Comparison of ENCODE assay signal across 8 cellular contexts in genomic region chr5:141650851-141651727, GRCh38. TPM values are rescaled to one million over a fixed set of nuclear protein-coding genes. Genes with fewer than 3 reads are reported as not detected.
DNase-seq lines count a peak whose midpoint lies in the region; ATAC-seq and TF ChIP-seq lines count a peak whose summit lies in the region.

TSS of gene FCHSD1 (minus strand) at chr5:141651418. CDS start at chr5:141651368, 50 bp downstream.

- peak within 1 kb of the TSS; percentile 63 for H3K27ac ChIP-seq in CD8-positive, alpha-beta T cell (ENCODE audit: low read depth, low read length)
- H3K27ac ChIP-seq in RWPE1 (peak within 1 kb of the TSS; percentile 46), gastroesophageal sphincter (peak within 1 kb of the TSS in 3 of 4 donors; percentile 63 to 71 (median 69))

- intact Hi-C loops in CD8-positive, alpha-beta T cell (cut with DNase I, micrococcal nuclease), result loop anchor here (1.0 to 5.0 kb wide), 6 partner anchors 15 to 444 kb away; partner anchors contain the start of genes HDAC3 (in 2 of the 2), RELL2 (in 2 of the 2), ARAP3 (in 1 of the 2) and DELE1 (in 1 of the 2)

- H3K27ac Mint-ChIP-seq in CD8-positive, alpha-beta T cell, result peak within 1 kb of the TSS; percentile 87

- H3K4me3 Mint-ChIP-seq in CD8-positive, alpha-beta T cell, result peak within 1 kb of the TSS; percentile 89

- no peak for TF ChIP-seq EP300 in gastroesophageal sphincter (IDR thresholded peaks at IDR 0.05)

- H3K4me3 ChIP-seq in CD8-positive, alpha-beta T cell (ENCODE audit: low read depth, low read length), result peak within 1 kb of the TSS; percentile 64
- H3K4me3 ChIP-seq in gastroesophageal sphincter, result peak within 1 kb of the TSS; percentile 57 to 76

- H3K36me3 Mint-ChIP-seq in CD8-positive, alpha-beta T cell, result peaks cover 32% of the 10 kb centered on the region

- TF ChIP-seq CTCF in CD8-positive, alpha-beta T cell (IDR thresholded peaks at IDR 0.05), result no peak
- TF ChIP-seq CTCF in RWPE1 (conservative IDR thresholded peaks at IDR 0.05; ENCODE audit: low read depth) (no peak), gastroesophageal sphincter (IDR thresholded peaks at IDR 0.05) (peak in 1 of 4 experiments; percentile 34), subcutaneous adipose tissue (IDR thresholded peaks at IDR 0.05; ENCODE audit: low read depth) (no peak)

- TF ChIP-seq POLR2A in gastroesophageal sphincter (IDR thresholded peaks at IDR 0.05), result peak in 1 of 2 donors; percentile 31

- no peaks in the 10 kb centered on the region for H3K9me3 ChIP-seq in CD8-positive, alpha-beta T cell (ENCODE audit: low read length)
- H3K9me3 ChIP-seq in gastroesophageal sphincter, result no peaks in the 10 kb centered on the region

- peaks cover 9% of the 10 kb centered on the region for H3K36me3 ChIP-seq in CD8-positive, alpha-beta T cell (ENCODE audit: insufficient read depth, low read length)
- peaks cover 0 to 41% of the 10 kb centered on the region in 2 donors for H3K36me3 ChIP-seq in gastroesophageal sphincter

- ATAC-seq in CD8-positive, alpha-beta T cell, result peak; percentile 92
- peak; percentile 97 for ATAC-seq in GM19397 (IDR thresholded peaks at IDR 0.05; ENCODE audit: unreplicated experiment)
- peak; percentile 98 for ATAC-seq in HG03521 (IDR thresholded peaks at IDR 0.05; ENCODE audit: unreplicated experiment)
- ATAC-seq in gastroesophageal sphincter, result peak; percentile 96

- DNase-seq in CD8-positive, alpha-beta T cell, result peak; percentile 70 to 89 (median 79)
- DNase-seq in RWPE1 (ENCODE audit: low spot score) (peak; percentile 97), nucleus accumbens (lab: John Stamatoyannopoulos, UW) (peak in 52 of 56 donors; percentile 23 to 91 (median 74))
- DNase-seq in activated gamma-delta T cell treated with anti-CD3 and anti-CD28 coated beads, Interleukin-2, amount 50 U/mL, for 16 hours (ENCODE audit: low read depth), result peak; percentile 70

- H3K27me3 ChIP-seq in CD8-positive, alpha-beta T cell (ENCODE audit: insufficient read depth, low read length), result no peaks in the 10 kb centered on the region
- no peaks in the 10 kb centered on the region for H3K27me3 ChIP-seq in gastroesophageal sphincter

- WGBS in gastroesophageal sphincter (ENCODE audit: low coverage in 1 of 2), 2 donors, result 0 to 8% methylated on average over 5 to 21 of the region's 50 CpGs

- H3K4me1 Mint-ChIP-seq in CD8-positive, alpha-beta T cell (ENCODE audit: low read depth), result peaks cover 52% of the 10 kb centered on the region

- H3K4me1 ChIP-seq in CD8-positive, alpha-beta T cell (ENCODE audit: insufficient read depth, low read length), result peaks cover 20% of the 10 kb centered on the region
- peaks cover 0 to 23% (median 10%) of the 10 kb centered on the region in 3 donors for H3K4me1 ChIP-seq in gastroesophageal sphincter

- POLR2A ChIA-PET in CD8-positive, alpha-beta T cell (lab: Charles Lee), result interaction anchor here (0.5 to 7.3 kb wide), 21 partner anchors 9 to 458 kb away, joined by 3 to 68 read pairs (median 4); partner anchors contain the start of genes DELE1, DIAPH1, HDAC3 and RELL2
- POLR2A ChIA-PET in RWPE1 (lab: Yijun Ruan, JAX; ENCODE audit: low non-redundant PET), result interaction anchor here (0.8 to 1.0 kb wide), 2 partner anchors 10 to 14 kb away, joined by 3 to 7 read pairs; partner anchors contain the start of genes HDAC3 and RELL2

- no peaks in the 10 kb centered on the region for H3K9me3 Mint-ChIP-seq in CD8-positive, alpha-beta T cell

- CTCF ChIA-PET in CD8-positive, alpha-beta T cell (lab: Charles Lee), result interaction anchor here (0.8 to 1.7 kb wide), 11 partner anchors 13 to 310 kb away, joined by 3 to 10 read pairs (median 3); partner anchors contain the start of genes HDAC3 and RELL2
- CTCF ChIA-PET in RWPE1 (lab: Yijun Ruan, JAX), result interaction anchor here (1.2 to 3.0 kb wide), 2 partner anchors 14 to 228 kb away, joined by 5 to 11 read pairs; no protein-coding TSS in a partner anchor

- no peaks in the 10 kb centered on the region for H3K27me3 Mint-ChIP-seq in CD8-positive, alpha-beta T cell (ENCODE audit: low read depth)

RNA-seq across cellular contexts. Expression of gene FCHSD1, which starts in this region (rescaled TPM):
- 100 to 1,000 TPM in 1 of 2 experiments, 10 to 100 TPM in 1; 95.8 to 101 TPM for total RNA-seq in CD8-positive, alpha-beta T cell
- 10 to 100 TPM in 3 of 4 donors, 1 to 10 TPM in 1; 8.2 to 14.8 (median 13.3) TPM for total RNA-seq in gastroesophageal sphincter
- 10 to 100 TPM in 3 of 4 donors, 1 to 10 TPM in 1; 4.4 to 23.1 (median 16.3) TPM for total RNA-seq in subcutaneous adipose tissue

Comparison
In these comparisons a context has a peak if more than half of its experiments do, and no peak if none do; other contexts are left out.
1. Peak in every context shown above with its lines: DNase-seq, ATAC-seq, H3K4me3 ChIP-seq and H3K27ac ChIP-seq.
2. RNA of gene FCHSD1 (total RNA-seq): 95.8 to 101 TPM in CD8-positive, alpha-beta T cell; 4.4 to 23.1 TPM in subcutaneous adipose tissue and 8.2 to 14.8 TPM in gastroesophageal sphincter; every median in the first group is over 4 times any median in the second.